14 cellular contexts compared by ENCODE assay signal in genomic region chr17:61245706-61246135, GRCh38.
"Had no signal": no experiment of that assay in that cellular context is flagged by ENCODE, and none has a peak within 500 bp of the region (broad histone marks: within the 10 kb centered on the region; RNA-seq: fewer than 3 reads in every experiment).

No MANE protein-coding gene starts in this region.

- H3K36me3 Mint-ChIP-seq: stimulated activated effector memory CD8-positive, alpha-beta T cell treated with anti-CD3 and anti-CD28 coated beads, Interleukin-12 subunit alpha, Interleukin-12 subunit beta, amount 100 ng/mL, for 72 hours had no signal

- H3K36me3 ChIP-seq: brain microvascular endothelial cell, neutrophil had no signal

- H3K27ac Mint-ChIP-seq: activated T-helper 17 cell treated with anti-CD3 and anti-CD28 coated beads, Interleukin-2, amount 50 U/mL, for 72 hours; naive thymus-derived CD8-positive, alpha-beta T cell; stimulated activated effector memory CD8-positive, alpha-beta T cell treated with anti-CD3 and anti-CD28 coated beads, Interleukin-12 subunit alpha, Interleukin-12 subunit beta, amount 100 ng/mL, for 72 hours had no signal

- H3K27ac ChIP-seq: brain microvascular endothelial cell, neutrophil, VCaP had no signal

- H3K9me3 Mint-ChIP-seq: activated T-helper 17 cell treated with anti-CD3 and anti-CD28 coated beads, Interleukin-2, amount 50 U/mL, for 72 hours; naive thymus-derived CD8-positive, alpha-beta T cell; stimulated activated effector memory CD8-positive, alpha-beta T cell treated with anti-CD3 and anti-CD28 coated beads, Interleukin-12 subunit alpha, Interleukin-12 subunit beta, amount 100 ng/mL, for 72 hours had no signal

- H3K27me3 Mint-ChIP-seq: activated T-helper 17 cell treated with anti-CD3 and anti-CD28 coated beads, Interleukin-2, amount 50 U/mL, for 72 hours; naive thymus-derived CD8-positive, alpha-beta T cell had no signal

- DNase-seq: activated CD4-positive, alpha-beta T cell treated with anti-CD3 and anti-CD28 coated beads, Interleukin-2, amount 50 U/mL, for 48 hours; activated naive CD4-positive, alpha-beta T cell treated with Interleukin-2 at 50 U/mL for 16 hours; anterior cingulate cortex; brain microvascular endothelial cell; effector CD8-positive, alpha-beta T cell; foreskin fibroblast; hippocampal formation; mammary epithelial cell; naive thymus-derived CD8-positive, alpha-beta T cell; retina had no signal

- H3K27me3 ChIP-seq: brain microvascular endothelial cell, neutrophil had no signal

- H3K9me3 ChIP-seq: neutrophil had no signal

- H3K4me1 Mint-ChIP-seq: activated T-helper 17 cell treated with anti-CD3 and anti-CD28 coated beads, Interleukin-2, amount 50 U/mL, for 72 hours had no signal

- H3K4me3 Mint-ChIP-seq: activated T-helper 17 cell treated with anti-CD3 and anti-CD28 coated beads, Interleukin-2, amount 50 U/mL, for 72 hours; naive thymus-derived CD8-positive, alpha-beta T cell; stimulated activated effector memory CD8-positive, alpha-beta T cell treated with anti-CD3 and anti-CD28 coated beads, Interleukin-12 subunit alpha, Interleukin-12 subunit beta, amount 100 ng/mL, for 72 hours had no signal
